ENCODE assay signal across 16 cellular contexts in the genomic region with DNA sequence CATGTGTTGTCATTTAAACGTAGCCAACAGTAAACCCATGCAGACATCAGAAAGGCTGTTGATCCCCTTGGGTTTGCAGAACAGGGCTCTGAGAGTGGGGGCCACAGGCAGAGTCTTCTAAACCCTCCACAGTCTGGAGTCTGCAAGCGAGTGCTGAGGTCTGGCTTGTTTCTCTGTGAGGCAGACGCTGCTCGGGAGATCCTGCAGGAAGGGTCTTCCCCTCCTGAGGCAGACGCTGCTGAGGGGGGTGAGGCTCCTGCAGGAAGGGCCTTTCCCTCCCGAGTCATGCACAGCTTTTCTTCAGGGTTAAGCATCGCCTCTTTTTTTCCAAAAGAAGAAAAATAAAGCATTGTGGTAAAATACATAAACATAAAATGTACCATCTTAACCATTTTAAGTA. TPM values are rescaled to one million over a fixed set of nuclear protein-coding genes. Genes with fewer than 3 reads are reported as not detected.
DNase-seq lines count a peak whose midpoint lies in the region; TF ChIP-seq lines count a peak whose summit lies in the region.
"Had no signal": no experiment of that assay in that cellular context is flagged by ENCODE, and none has a peak within 500 bp of the region (broad histone marks: within the 10 kb centered on the region; RNA-seq: fewer than 3 reads in every experiment).

No MANE protein-coding gene starts in this region.

- TF ChIP-seq POLR2A in stomach (IDR thresholded peaks at IDR 0.05): no peak

- TF ChIP-seq CTCF in stomach (IDR thresholded peaks at IDR 0.05): no peak

- TF ChIP-seq EP300 in stomach (IDR thresholded peaks at IDR 0.05): no peak

- H3K36me3 Mint-ChIP-seq in activated T-helper 2 cell treated with anti-CD3 and anti-CD28 coated beads, Interferon-gamma antibody, Interleukin-2, Interleukin-4, amounts not matched to agents 10 μg/mL and 5 μg/mL and 100 μg/mL, durations not matched to agents 14 hours and 24 hours and 36 hours (ENCODE audit: low read depth): no peaks in the 10 kb centered on the region
- H3K36me3 Mint-ChIP-seq: CD4-positive, alpha-beta memory T cell had no signal

- intact Hi-C loops in stomach (cut with DNase I; ENCODE audit: low total_unique reads): no loop called here
- intact Hi-C loops in activated T-helper 2 cell treated with anti-CD3 and anti-CD28 coated beads, Interferon-gamma antibody, Interleukin-2, Interleukin-4, amounts not matched to agents 10 μg/mL and 5 μg/mL and 100 μg/mL, durations not matched to agents 14 hours and 24 hours and 36 hours (cut with micrococcal nuclease): no loop called here

- H3K36me3 ChIP-seq in H7 (replicated peaks; ENCODE audit: control insufficient read depth, insufficient read depth, low read length): no peaks in the 10 kb centered on the region
- H3K36me3 ChIP-seq in stomach: no peaks in the 10 kb centered on the region
- H3K36me3 ChIP-seq: BE2C had no signal

- no peaks in the 10 kb centered on the region for H3K9me3 ChIP-seq in stomach
- H3K9me3 ChIP-seq: A549, BE2C had no signal

- peaks cover 9% of the 10 kb centered on the region for H3K4me1 Mint-ChIP-seq in activated T-helper 2 cell treated with anti-CD3 and anti-CD28 coated beads, Interferon-gamma antibody, Interleukin-2, Interleukin-4, amounts not matched to agents 10 μg/mL and 5 μg/mL and 100 μg/mL, durations not matched to agents 14 hours and 24 hours and 36 hours (ENCODE audit: low read depth)
- H3K4me1 Mint-ChIP-seq: H9 had no signal

- DNase-seq in activated effector memory CD4-positive, alpha-beta T cell treated with anti-CD3 and anti-CD28 coated beads, Interleukin-2, amount 50 U/mL, for 16 hours: peak; percentile 24
- no peak for DNase-seq in activated effector memory CD4-positive, alpha-beta T cell treated with Interleukin-2 at 50 U/mL for 16 hours
- DNase-seq in H7 (peak; percentile 62), iPS-NIHi7 (ENCODE audit: extremely low spot score) (peak; percentile 15), stomach (peak; percentile 7)
- no peak for DNase-seq in activated T-helper 2 cell treated with anti-CD3 and anti-CD28 coated beads, Interferon-gamma antibody, Interleukin-2, Interleukin-4, amounts not matched to agents 10 μg/mL and 5 μg/mL and 100 μg/mL, durations not matched to agents 14 hours and 24 hours and 36 hours (ENCODE audit: low spot score)
- DNase-seq: BE2C; CD4-positive, alpha-beta memory T cell; DMS153; DMS79 treated with DMSO at 0.1 percent for 48 hours; EL; GM23248; H9 had no signal

- no peak overlapping the region for H3K27ac Mint-ChIP-seq in activated T-helper 2 cell treated with anti-CD3 and anti-CD28 coated beads, Interferon-gamma antibody, Interleukin-2, Interleukin-4, amounts not matched to agents 10 μg/mL and 5 μg/mL and 100 μg/mL, durations not matched to agents 14 hours and 24 hours and 36 hours
- H3K27ac Mint-ChIP-seq: CD4-positive, alpha-beta memory T cell; H9 had no signal

- H3K27me3 ChIP-seq in H7 (ENCODE audit: control insufficient read depth, insufficient read depth, low read length) (no peaks in the 10 kb centered on the region), stomach (peaks cover 0 to 60% (median 10%) of the 10 kb centered on the region in 3 donors)
- H3K27me3 ChIP-seq: BE2C had no signal

- 42 to 50% (median 47%) methylated on average over 6 to 7 of the region's 7 CpGs for WGBS in stomach, 5 donors

- H3K4me3 ChIP-seq in H7 (ENCODE audit: insufficient read depth, low read depth, low read length) (no peak overlapping the region), stomach (no peak overlapping the region)
- H3K4me3 ChIP-seq: A549, GM23248 had no signal

- H3K4me1 ChIP-seq in stomach: no peaks in the 10 kb centered on the region
- H3K4me1 ChIP-seq: A549, BE2C had no signal

- H3K27ac ChIP-seq in stomach: no peak overlapping the region
- H3K27ac ChIP-seq: A549, C4-2B, GM23248 had no signal

- H3K9me3 Mint-ChIP-seq in activated T-helper 2 cell treated with anti-CD3 and anti-CD28 coated beads, Interferon-gamma antibody, Interleukin-2, Interleukin-4, amounts not matched to agents 10 μg/mL and 5 μg/mL and 100 μg/mL, durations not matched to agents 14 hours and 24 hours and 36 hours: peaks cover 3% of the 10 kb centered on the region

- H3K4me3 Mint-ChIP-seq in activated T-helper 2 cell treated with anti-CD3 and anti-CD28 coated beads, Interferon-gamma antibody, Interleukin-2, Interleukin-4, amounts not matched to agents 10 μg/mL and 5 μg/mL and 100 μg/mL, durations not matched to agents 14 hours and 24 hours and 36 hours (ENCODE audit: low read depth): no peak overlapping the region
- H3K4me3 Mint-ChIP-seq: CD4-positive, alpha-beta memory T cell; H9 had no signal

- H3K27me3 Mint-ChIP-seq in activated T-helper 2 cell treated with anti-CD3 and anti-CD28 coated beads, Interferon-gamma antibody, Interleukin-2, Interleukin-4, amounts not matched to agents 10 μg/mL and 5 μg/mL and 100 μg/mL, durations not matched to agents 14 hours and 24 hours and 36 hours (ENCODE audit: low read depth): peaks cover 3% of the 10 kb centered on the region

RNA-seq across cellular contexts. Expression of gene PDE6B, which starts 17.1 kb away (rescaled TPM):
- total RNA-seq in H7 (2014; rRNA removed; shearing (Covaris generic)): 12.1 and 12.7 TPM in 2 replicates
- total RNA-seq in stomach: 10 to 100 TPM in 1 of 5 donors, not detected in 4; 12.3 TPM
- 1 to 10 TPM; 1.1 to 1.8 (median 1.6) TPM for polyA plus RNA-seq in stomach
- total RNA-seq in activated T-helper 2 cell treated with anti-CD3 and anti-CD28 coated beads, Interferon-gamma antibody, Interleukin-2, Interleukin-4, amounts not matched to agents 10 μg/mL and 5 μg/mL and 100 μg/mL, durations not matched to agents 14 hours and 24 hours and 36 hours: 10.7 and 13.3 TPM in 2 replicates
- polyA plus RNA-seq: A549, GM23248 had no signal

RNA-seq across cellular contexts. Expression of gene TMEM271, which starts 32.1 kb away (rescaled TPM):
- total RNA-seq in H7 (2014; rRNA removed; shearing (Covaris generic)): 0.41 and 0.59 TPM in 2 replicates
- total RNA-seq in stomach: not detected
- under 1 TPM in 1 of 3 donors, not detected in 2; 0.03 TPM for polyA plus RNA-seq in stomach
- total RNA-seq in activated T-helper 2 cell treated with anti-CD3 and anti-CD28 coated beads, Interferon-gamma antibody, Interleukin-2, Interleukin-4, amounts not matched to agents 10 μg/mL and 5 μg/mL and 100 μg/mL, durations not matched to agents 14 hours and 24 hours and 36 hours: not detected in 2 replicates
- total RNA-seq: CD4-positive, alpha-beta memory T cell; GM23248 had no signal
- polyA plus RNA-seq: A549; AG04450; CD4-positive, alpha-beta memory T cell; GM23248 had no signal

Comparison
In these comparisons a context has a peak if more than half of its experiments do, and no peak if none do; other contexts are left out.
1. DNase-seq: peak in activated effector memory CD4-positive, alpha-beta T cell treated with anti-CD3 and anti-CD28 coated beads, Interleukin-2, amount 50 U/mL, for 16 hours (single experiment), H7 (single experiment), iPS-NIHi7 (single experiment) and stomach (single experiment); none in activated effector memory CD4-positive, alpha-beta T cell treated with Interleukin-2 at 50 U/mL for 16 hours (single experiment) and activated T-helper 2 cell treated with anti-CD3 and anti-CD28 coated beads, Interferon-gamma antibody, Interleukin-2, Interleukin-4, amounts not matched to agents 10 μg/mL and 5 μg/mL and 100 μg/mL, durations not matched to agents 14 hours and 24 hours and 36 hours (single experiment).